Comparison of ENCODE assay signal across 8 cellular contexts in genomic region chr16:3766177-3766576, GRCh38.
"Had no signal": no experiment of that assay in that cellular context is flagged by ENCODE, and none has a peak within 500 bp of the region (broad histone marks: within the 10 kb centered on the region; RNA-seq: fewer than 3 reads in every experiment).

No MANE protein-coding gene starts in this region.

- DNase-seq: GM23248, GOT3, H7, HCEC 1CT, HFFc6 had no signal

- ATAC-seq: GM23338, HCT116 had no signal

- H3K9me3 Mint-ChIP-seq: GM23338, H9, HFFc6 had no signal

- H3K27ac Mint-ChIP-seq: GM23338, H9, HFFc6 had no signal

- H3K4me3 Mint-ChIP-seq: GM23338, H9, HFFc6 had no signal

- H3K4me1 Mint-ChIP-seq: GM23338, H9 had no signal
